ENCODE assay signal across 11 cellular contexts in the genomic region with DNA sequence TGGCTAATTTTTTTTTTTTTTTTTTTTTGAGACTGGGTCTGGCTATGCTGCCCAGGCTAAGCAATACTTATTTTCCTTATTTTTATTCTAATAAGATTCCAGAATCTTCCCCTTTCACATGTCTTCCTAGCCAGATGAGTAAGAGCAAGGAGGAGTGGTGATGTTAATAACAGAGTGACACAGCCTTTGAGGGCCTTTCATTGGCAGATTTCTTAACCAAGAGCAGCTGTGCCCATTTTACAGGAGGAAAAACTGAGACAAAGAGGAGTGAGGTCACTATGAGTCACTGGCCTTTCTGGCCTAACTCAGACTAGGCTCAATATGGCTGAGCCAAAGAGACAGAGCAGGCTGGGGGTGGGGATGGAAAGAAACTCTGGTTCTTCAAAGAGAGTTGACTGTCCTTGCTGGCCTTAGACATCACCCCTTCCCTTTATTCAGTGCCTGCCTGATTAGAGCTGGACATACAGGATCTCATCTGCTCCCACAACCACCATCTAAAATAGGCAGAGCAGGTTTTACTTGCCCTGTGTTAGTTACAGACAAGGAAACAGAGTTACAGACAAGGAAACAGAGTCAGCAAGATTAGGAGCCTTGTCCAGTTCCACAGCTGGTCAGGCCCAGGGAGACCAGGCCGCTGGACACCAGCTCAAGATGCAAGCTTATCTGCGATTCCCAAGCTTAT. TPM values are rescaled to one million over a fixed set of nuclear protein-coding genes. Genes with fewer than 3 reads are reported as not detected.
DNase-seq lines count a peak whose midpoint lies in the region; ATAC-seq lines count a peak whose summit lies in the region.
"Had no signal": no experiment of that assay in that cellular context is flagged by ENCODE, and none has a peak within 500 bp of the region (broad histone marks: within the 10 kb centered on the region; RNA-seq: fewer than 3 reads in every experiment).

No MANE protein-coding gene starts in this region.

- H3K4me1 Mint-ChIP-seq in T-helper 1 cell treated with Interleukin-12 subunit alpha and Interleukin-12 subunit beta and Interleukin-4 antibody, amounts not matched to agents 30 μg/mL and 1 μg/mL, for 36 hours (ENCODE audit: low read depth) = peaks cover 34% of the 10 kb centered on the region

- no peak for ATAC-seq in left colon

- peak overlapping the region in 1 of 2 donors; percentile 29 for H3K9ac ChIP-seq in stomach smooth muscle (ENCODE audit: low read length in 2 of 2)

- H3K27me3 Mint-ChIP-seq in T-helper 1 cell treated with Interleukin-12 subunit alpha and Interleukin-12 subunit beta and Interleukin-4 antibody, amounts not matched to agents 30 μg/mL and 1 μg/mL, for 36 hours (ENCODE audit: low read depth) = no peaks in the 10 kb centered on the region

- H3K27me3 ChIP-seq in stomach smooth muscle (ENCODE audit: control insufficient read depth in 1 of 2, insufficient read depth in 2 of 2, low read length in 2 of 2) = no peaks in the 10 kb centered on the region
- H3K27me3 ChIP-seq: BE2C had no signal

- H3K27ac ChIP-seq in epithelial cell of prostate (peak overlapping the region; percentile 47), stomach smooth muscle (ENCODE audit: low read length) (peak overlapping the region; percentile 49)

- H3K36me3 ChIP-seq in stomach smooth muscle (ENCODE audit: control insufficient read depth in 2 of 2, insufficient read depth in 2 of 2, low read length in 2 of 2) = no peaks in the 10 kb centered on the region
- H3K36me3 ChIP-seq: BE2C had no signal

- no peak overlapping the region for H3K4me3 Mint-ChIP-seq in T-helper 1 cell treated with Interleukin-12 subunit alpha and Interleukin-12 subunit beta and Interleukin-4 antibody, amounts not matched to agents 30 μg/mL and 1 μg/mL, for 36 hours
- H3K4me3 Mint-ChIP-seq: natural killer cell had no signal

- no peaks in the 10 kb centered on the region for H3K9me3 ChIP-seq in stomach smooth muscle (ENCODE audit: control insufficient read depth in 2 of 2, low read length in 2 of 2)
- H3K9me3 ChIP-seq: BE2C had no signal

- peak overlapping the region; percentile 6 for H3K27ac Mint-ChIP-seq in T-helper 1 cell treated with Interleukin-12 subunit alpha and Interleukin-12 subunit beta and Interleukin-4 antibody, amounts not matched to agents 30 μg/mL and 1 μg/mL, for 36 hours

- intact Hi-C loops in left colon (cut with DNase I, micrococcal nuclease) = no loop called here

- peaks cover 33% of the 10 kb centered on the region for H3K4me1 ChIP-seq in stomach smooth muscle (ENCODE audit: control insufficient read depth, insufficient read depth, low read length)

- DNase-seq in activated naive CD4-positive, alpha-beta T cell treated with Interleukin-2 at 50 U/mL for 16 hours = peak; percentile 48
- DNase-seq in activated naive CD4-positive, alpha-beta T cell (lab: John Stamatoyannopoulos, UW) = no peak
- DNase-seq in epithelial cell of prostate (ENCODE audit: low read depth, low spot score) (no peak), NCI-H526 (lab: John Stamatoyannopoulos, UW) (no peak), medulla oblongata (ENCODE audit: extremely low spot score) (no peak), left colon (no peak)
- DNase-seq: BE2C, glutamatergic neuron, natural killer cell had no signal

- H3K36me3 Mint-ChIP-seq in T-helper 1 cell treated with Interleukin-12 subunit alpha and Interleukin-12 subunit beta and Interleukin-4 antibody, amounts not matched to agents 30 μg/mL and 1 μg/mL, for 36 hours (ENCODE audit: low read depth) = no peaks in the 10 kb centered on the region
- H3K36me3 Mint-ChIP-seq: natural killer cell had no signal

- no peak overlapping the region for H3K4me3 ChIP-seq in stomach smooth muscle (ENCODE audit: low read length in 2 of 2)

- no peaks in the 10 kb centered on the region for H3K9me3 Mint-ChIP-seq in T-helper 1 cell treated with Interleukin-12 subunit alpha and Interleukin-12 subunit beta and Interleukin-4 antibody, amounts not matched to agents 30 μg/mL and 1 μg/mL, for 36 hours
- H3K9me3 Mint-ChIP-seq: natural killer cell had no signal

RNA-seq across cellular contexts. Expression of a gene that starts 50.0 kb away (rescaled TPM):
- total RNA-seq in left colon = 100 to 1,000 TPM; 138 to 175 TPM
